ENCODE assay signal across 19 cellular contexts in the genomic region with DNA sequence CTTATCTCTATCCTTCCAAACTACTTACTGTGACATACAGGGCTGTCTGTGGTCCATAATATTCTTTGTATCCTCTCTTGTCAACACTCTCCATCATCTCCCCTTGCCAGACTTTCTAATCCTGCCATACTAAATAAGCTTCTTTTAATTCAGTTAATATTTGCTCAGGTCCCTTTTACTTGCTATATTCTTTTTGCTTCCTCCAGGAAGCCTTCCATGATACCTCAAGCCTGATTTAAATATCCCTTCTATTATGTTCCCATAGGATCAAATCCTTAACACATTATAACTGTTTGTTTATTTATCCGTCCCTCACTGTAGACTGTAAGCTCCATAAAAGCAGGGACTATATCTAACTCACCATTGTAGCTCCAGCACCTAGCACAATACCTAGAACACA.
"Had no signal": no experiment of that assay in that cellular context is flagged by ENCODE, and none has a peak within 500 bp of the region (broad histone marks: within the 10 kb centered on the region; RNA-seq: fewer than 3 reads in every experiment).

No MANE protein-coding gene starts in this region.

- H3K4me1 Mint-ChIP-seq: nephron progenitor cell had no signal

- H3K27ac ChIP-seq: coronary artery, dorsolateral prefrontal cortex, heart left ventricle, parathyroid adenoma, psoas muscle had no signal

- H3K4me3 ChIP-seq: coronary artery, dorsolateral prefrontal cortex, heart left ventricle, psoas muscle had no signal

- H3K27ac Mint-ChIP-seq: nephron progenitor cell had no signal

- H3K4me1 ChIP-seq: parathyroid adenoma, psoas muscle had no signal

- ATAC-seq: esophagus mucosa; heart left ventricle; naive thymus-derived CD4-positive, alpha-beta T cell; psoas muscle; sciatic nerve had no signal

- FAIRE-seq: frontal cortex, islet of Langerhans had no signal

- H3K27me3 ChIP-seq: dorsolateral prefrontal cortex, heart left ventricle had no signal

- H3K27me3 Mint-ChIP-seq: naive thymus-derived CD4-positive, alpha-beta T cell had no signal

- H3K9me3 Mint-ChIP-seq: naive thymus-derived CD4-positive, alpha-beta T cell; nephron progenitor cell had no signal

- H3K4me3 Mint-ChIP-seq: naive thymus-derived CD4-positive, alpha-beta T cell; nephron progenitor cell had no signal

- H3K9me3 ChIP-seq: heart left ventricle, psoas muscle had no signal

- DNase-seq: dorsolateral prefrontal cortex; effector CD8-positive, alpha-beta T cell; heart left ventricle; hippocampal formation; kidney glomerular epithelial cell; naive thymus-derived CD4-positive, alpha-beta T cell; nephron progenitor cell; psoas muscle; retina; stimulated activated CD4-positive, alpha-beta T cell treated with anti-CD3 and anti-CD28 coated beads, Interleukin-2, amount 100 ng/mL, for 24 hours; stimulated activated CD4-positive, alpha-beta T cell treated with anti-CD3 and anti-CD28 coated beads, Interleukin-4, amount 100 ng/mL, for 4 hours; stimulated activated naive CD4-positive, alpha-beta T cell; trophoblast cell had no signal
